Comparison of ENCODE assay signal across 16 cellular contexts in genomic region chr6:140041571-140042332, GRCh38.
"Had no signal": no experiment of that assay in that cellular context is flagged by ENCODE, and none has a peak within 500 bp of the region (broad histone marks: within the 10 kb centered on the region; RNA-seq: fewer than 3 reads in every experiment).

No MANE protein-coding gene starts in this region.

- ATAC-seq: foreskin keratinocyte; left colon; naive thymus-derived CD4-positive, alpha-beta T cell; sciatic nerve; stimulated activated memory B cell treated with anti-CD40 and anti-IgM and Interleukin-4, amounts not matched to agents 10 μg/mL and 1 μg/mL and 100 μg/mL, for 72 hours had no signal

- H3K27ac Mint-ChIP-seq: activated CD4-positive, alpha-beta memory T cell treated with anti-CD3 and anti-CD28 coated beads for 36 hours; activated naive CD8-positive, alpha-beta T cell; naive thymus-derived CD4-positive, alpha-beta T cell; stimulated activated memory B cell treated with anti-CD40 and anti-IgM and Interleukin-4, amounts not matched to agents 10 μg/mL and 1 μg/mL and 100 μg/mL, for 72 hours had no signal

- H3K9me3 ChIP-seq: prostate gland had no signal

- H3K4me3 ChIP-seq: esophagus squamous epithelium, lung, prostate gland, spleen, tibial nerve had no signal

- H3K36me3 ChIP-seq: esophagus squamous epithelium, prostate gland, spleen, tibial nerve had no signal

- DNase-seq: activated CD4-positive, alpha-beta memory T cell treated with anti-CD3 and anti-CD28 coated beads for 36 hours; activated gamma-delta T cell; activated T-cell treated with anti-CD3 and anti-CD28 coated beads, Interleukin-2, amount 50 U/mL, for 48 hours; esophagus squamous epithelium; foreskin keratinocyte; left colon; naive thymus-derived CD4-positive, alpha-beta T cell; spleen; stimulated activated CD4-positive, alpha-beta T cell treated with anti-CD3 and anti-CD28 coated beads, Interleukin-1b, Interleukin-23, amount 100 ng/mL, for 48 hours; T1000 had no signal

- H3K36me3 Mint-ChIP-seq: activated CD4-positive, alpha-beta memory T cell treated with anti-CD3 and anti-CD28 coated beads for 36 hours; activated naive CD8-positive, alpha-beta T cell; naive thymus-derived CD4-positive, alpha-beta T cell; stimulated activated memory B cell treated with anti-CD40 and anti-IgM and Interleukin-4, amounts not matched to agents 10 μg/mL and 1 μg/mL and 100 μg/mL, for 72 hours had no signal

- H3K4me1 Mint-ChIP-seq: stimulated activated memory B cell treated with anti-CD40 and anti-IgM and Interleukin-4, amounts not matched to agents 10 μg/mL and 1 μg/mL and 100 μg/mL, for 72 hours had no signal

- H3K27me3 ChIP-seq: esophagus squamous epithelium, foreskin keratinocyte, spleen, tibial nerve had no signal

- H3K4me3 Mint-ChIP-seq: activated CD4-positive, alpha-beta memory T cell treated with anti-CD3 and anti-CD28 coated beads for 36 hours; activated naive CD8-positive, alpha-beta T cell; naive thymus-derived CD4-positive, alpha-beta T cell; stimulated activated memory B cell treated with anti-CD40 and anti-IgM and Interleukin-4, amounts not matched to agents 10 μg/mL and 1 μg/mL and 100 μg/mL, for 72 hours had no signal

- H3K9me3 Mint-ChIP-seq: activated CD4-positive, alpha-beta memory T cell treated with anti-CD3 and anti-CD28 coated beads for 36 hours; stimulated activated memory B cell treated with anti-CD40 and anti-IgM and Interleukin-4, amounts not matched to agents 10 μg/mL and 1 μg/mL and 100 μg/mL, for 72 hours had no signal

- H3K27me3 Mint-ChIP-seq: stimulated activated memory B cell treated with anti-CD40 and anti-IgM and Interleukin-4, amounts not matched to agents 10 μg/mL and 1 μg/mL and 100 μg/mL, for 72 hours had no signal

- H3K27ac ChIP-seq: esophagus squamous epithelium, prostate gland, spleen, tibial nerve had no signal

- H3K4me1 ChIP-seq: prostate gland had no signal
